8 cellular contexts compared by ENCODE assay signal in genomic region chr6:159973951-159974350, GRCh38. TPM values are rescaled to one million over a fixed set of nuclear protein-coding genes. Genes with fewer than 3 reads are reported as not detected.
DNase-seq lines count a peak whose midpoint lies in the region; ATAC-seq and TF ChIP-seq lines count a peak whose summit lies in the region.

No MANE protein-coding gene starts in this region.

- no peaks in the 10 kb centered on the region for H3K9me3 Mint-ChIP-seq in activated CD4-positive, alpha-beta memory T cell treated with anti-CD3 and anti-CD28 coated beads for 36 hours

- no peak for TF ChIP-seq CTCF in right lobe of liver (IDR thresholded peaks at IDR 0.05)
- TF ChIP-seq CTCF in WERI-Rb-1 (IDR thresholded peaks at IDR 0.05; ENCODE audit: low read depth, low read length) = no peak

- CTCF ChIA-PET in activated CD4-positive, alpha-beta memory T cell treated with anti-CD3 and anti-CD28 coated beads for 36 hours (lab: Charles Lee) = interaction anchor here (1.1 to 1.4 kb wide), 2 partner anchors 13 to 44 kb away, joined by 3 to 4 read pairs; no protein-coding TSS in a partner anchor

- peaks cover 0 to 49% (median 5%) of the 10 kb centered on the region in 4 donors for H3K4me1 ChIP-seq in right lobe of liver

- DNase-seq in DMS153 (lab: John Stamatoyannopoulos, UW) (peak; percentile 58), right lobe of liver (no peak), NCI-H1048 (lab: John Stamatoyannopoulos, UW) (no peak), WERI-Rb-1 (no peak)
- peak; percentile 52 for DNase-seq in activated CD4-positive, alpha-beta memory T cell treated with anti-CD3 and anti-CD28 coated beads for 36 hours
- no peak for DNase-seq in activated CD4-positive, CD25-positive, alpha-beta regulatory T cell (lab: John Stamatoyannopoulos, UW)

- POLR2A ChIA-PET in activated CD4-positive, alpha-beta memory T cell treated with anti-CD3 and anti-CD28 coated beads for 36 hours (lab: Charles Lee) = interaction anchor here (0.8 to 1.0 kb wide), 4 partner anchors 41 to 282 kb away, joined by 3 to 8 read pairs (median 3); no protein-coding TSS in a partner anchor

- no peaks in the 10 kb centered on the region for H3K27me3 Mint-ChIP-seq in activated CD4-positive, alpha-beta memory T cell treated with anti-CD3 and anti-CD28 coated beads for 36 hours

- intact Hi-C loops in activated CD4-positive, alpha-beta memory T cell treated with anti-CD3 and anti-CD28 coated beads for 36 hours (cut with micrococcal nuclease) = loop anchor here (1.0 to 2.0 kb wide), 2 partner anchors 43 to 281 kb away; partner anchors contain the start of gene SOD2
- intact Hi-C loops in right lobe of liver (cut with DNase I) = no loop called here

- no peaks in the 10 kb centered on the region for H3K36me3 ChIP-seq in right lobe of liver
- H3K36me3 ChIP-seq in WERI-Rb-1 = peaks cover 12% of the 10 kb centered on the region

- H3K27me3 ChIP-seq in right lobe of liver = no peaks in the 10 kb centered on the region
- H3K27me3 ChIP-seq in WERI-Rb-1 (ENCODE audit: insufficient read depth, low read depth, severe bottlenecking) = no peaks in the 10 kb centered on the region

- H3K9me3 ChIP-seq in right lobe of liver = no peaks in the 10 kb centered on the region
- H3K9me3 ChIP-seq in WERI-Rb-1 (ENCODE audit: severe bottlenecking) = no peaks in the 10 kb centered on the region

- peaks cover 5% of the 10 kb centered on the region for H3K36me3 Mint-ChIP-seq in activated CD4-positive, alpha-beta memory T cell treated with anti-CD3 and anti-CD28 coated beads for 36 hours

- H3K27ac ChIP-seq in right lobe of liver = peak overlapping the region; percentile 2 to 34 (median 27)
- H3K27ac ChIP-seq in WERI-Rb-1 = no peak overlapping the region

- TF ChIP-seq POLR2A in right lobe of liver (IDR thresholded peaks at IDR 0.05) = no peak

- peak overlapping the region; percentile 77 for H3K27ac Mint-ChIP-seq in activated CD4-positive, alpha-beta memory T cell treated with anti-CD3 and anti-CD28 coated beads for 36 hours

- peaks cover 84% of the 10 kb centered on the region for H3K4me1 Mint-ChIP-seq in activated CD4-positive, alpha-beta memory T cell treated with anti-CD3 and anti-CD28 coated beads for 36 hours (ENCODE audit: low read depth)

- H3K4me3 Mint-ChIP-seq in activated CD4-positive, alpha-beta memory T cell treated with anti-CD3 and anti-CD28 coated beads for 36 hours = no peak overlapping the region

- 100% methylated on average over 2 of the region's 2 CpGs for WGBS in right lobe of liver (ENCODE audit: insufficient coverage, low coverage, low lambda C conversion rate, missing lambda C conversion rate)

- no peak overlapping the region for H3K4me3 ChIP-seq in right lobe of liver
- H3K4me3 ChIP-seq in WERI-Rb-1 (ENCODE audit: low read depth, low read length) = no peak overlapping the region

- ATAC-seq in GM19468 (IDR thresholded peaks at IDR 0.05; ENCODE audit: extremely low read depth, unreplicated experiment) = peak; percentile 37
- peak; percentile 31 for ATAC-seq in HG03521 (IDR thresholded peaks at IDR 0.05; ENCODE audit: unreplicated experiment)
- peak in 3 of 4 donors; percentile 14 to 48 (median 31) for ATAC-seq in right lobe of liver

RNA-seq across cellular contexts. Expression of gene IGF2R, which starts 5.1 kb away (rescaled TPM):
- total RNA-seq in activated CD4-positive, alpha-beta memory T cell treated with anti-CD3 and anti-CD28 coated beads for 36 hours = 10 to 100 TPM; 73.5 to 75.5 TPM
- total RNA-seq in right lobe of liver = 10 to 100 TPM; 50.3 to 81.0 (median 67.1) TPM

Comparison
In these comparisons a context has a peak if more than half of its experiments do, and no peak if none do; other contexts are left out.
1. DNase-seq: peak in DMS153 (single experiment) and activated CD4-positive, alpha-beta memory T cell treated with anti-CD3 and anti-CD28 coated beads for 36 hours (single experiment); none in right lobe of liver (0 of 3), NCI-H1048 (single experiment), WERI-Rb-1 (single experiment) and activated CD4-positive, CD25-positive, alpha-beta regulatory T cell (0 of 4).
2. Peak in every context shown above with its lines, with median percentiles within 50 percentile points of each other: ATAC-seq.